In genomic region chr18:23241833-23242496, GRCh38 we compare ENCODE assay signal across 8 cellular contexts.
DNase-seq lines count a peak whose midpoint lies in the region; ATAC-seq and TF ChIP-seq lines count a peak whose summit lies in the region.
"Not testable (repeated sequence)": the region's sequence is repeated elsewhere in the genome, so short reads cannot be mapped to it uniquely, and the experiment has no call there.

No MANE protein-coding gene starts in this region.

- H3K4me3 Mint-ChIP-seq in memory B cell = not testable (repeated sequence)

- not testable (repeated sequence) for H3K36me3 Mint-ChIP-seq in memory B cell

- TF ChIP-seq CTCF in GM10266 (IDR thresholded peaks at IDR 0.05; ENCODE audit: control insufficient read depth, insufficient read depth, low read depth, missing control alignments) = not testable (repeated sequence)

- ATAC-seq in GM18909 (IDR thresholded peaks at IDR 0.05; ENCODE audit: poor library complexity, unreplicated experiment) (peak; percentile 90), GM21381 (IDR thresholded peaks at IDR 0.05; ENCODE audit: unreplicated experiment) (peak; percentile 80), HG02763 (IDR thresholded peaks at IDR 0.05; ENCODE audit: unreplicated experiment) (peak; percentile 84), HG03159 (IDR thresholded peaks at IDR 0.05; ENCODE audit: unreplicated experiment) (peak; percentile 87), memory B cell (ENCODE audit: low read depth) (peak; percentile 72)

- H3K9me3 Mint-ChIP-seq in memory B cell = not testable (repeated sequence)

- peak overlapping the region; percentile 43 for H3K27ac Mint-ChIP-seq in memory B cell

- peak; percentile 85 for DNase-seq in GM10266 (ENCODE audit: extremely low spot score)
- peak; percentile 88 for DNase-seq in NAMALWA (ENCODE audit: low spot score)
- DNase-seq in NCI-H748 (lab: John Stamatoyannopoulos, UW; ENCODE audit: unreplicated experiment) = peak; percentile 28
- not testable (repeated sequence) for DNase-seq in memory B cell (ENCODE audit: low spot score in 2 of 2)

- H3K27me3 Mint-ChIP-seq in memory B cell = not testable (repeated sequence)

- not testable (repeated sequence) for H3K4me1 Mint-ChIP-seq in memory B cell
